ENCODE assay signal across 17 cellular contexts in genomic region chr11:2213890-2214526, GRCh38. TPM values are rescaled to one million over a fixed set of nuclear protein-coding genes. Genes with fewer than 3 reads are reported as not detected.
DNase-seq lines count a peak whose midpoint lies in the region; FAIRE-seq and TF ChIP-seq lines count a peak whose summit lies in the region.
"Had no signal": no experiment of that assay in that cellular context is flagged by ENCODE, and none has a peak within 500 bp of the region (broad histone marks: within the 10 kb centered on the region; RNA-seq: fewer than 3 reads in every experiment).

No MANE protein-coding gene starts in this region.

- no TSS peak for BruUV-seq in Calu3 (replicated peaks; lab: Mats Ljungman, UMichigan)

- in situ Hi-C loops in GM13977 (cut with MboI; ENCODE audit: low pct_unique_long_range_greater_than_20kb, low sequenced_read_pairs, unreplicated experiment): no loop called here

- H3K27me3 Mint-ChIP-seq in osteocyte (ENCODE audit: unreplicated experiment): peaks cover 45% of the 10 kb centered on the region
- peaks cover 22% of the 10 kb centered on the region for H3K27me3 Mint-ChIP-seq in Calu3 (ENCODE audit: unreplicated experiment)

- no peak for FAIRE-seq in H54 (lab: Jason Lieb, UNC)
- FAIRE-seq: D721Med, RCC 7860 had no signal

- H3K9me3 Mint-ChIP-seq in osteocyte (ENCODE audit: unreplicated experiment) (no peaks in the 10 kb centered on the region), Calu3 (ENCODE audit: low read depth, unreplicated experiment) (no peaks in the 10 kb centered on the region)

- H3K4me1 Mint-ChIP-seq in osteocyte (ENCODE audit: unreplicated experiment): peaks cover 14% of the 10 kb centered on the region
- H3K4me1 Mint-ChIP-seq in Calu3 (ENCODE audit: low read depth, unreplicated experiment): peaks cover 17% of the 10 kb centered on the region

- TF ChIP-seq CTCF in GM13977 (IDR thresholded peaks at IDR 0.05; ENCODE audit: extremely low read depth, insufficient read depth, missing control alignments) (no peak), osteocyte (IDR thresholded peaks at IDR 0.05) (no peak), Calu3 (IDR thresholded peaks at IDR 0.05; ENCODE audit: unreplicated experiment) (no peak)

- DNase-seq in activated CD8-positive, alpha-beta memory T cell treated with anti-CD3 and anti-CD28 coated beads for 24 hours: peak; percentile 55
- no peak for DNase-seq in activated CD8-positive, alpha-beta memory T cell treated with anti-CD3 and anti-CD28 coated beads, Interleukin-2, amount 50 U/mL, for 48 hours
- peak; percentile 20 for DNase-seq in GM13977 (ENCODE audit: low spot score)
- DNase-seq in ecto neural progenitor cell (ENCODE audit: low spot score): peak; percentile 39
- DNase-seq in osteocyte (ENCODE audit: extremely low spot score, unreplicated experiment): peak; percentile 42
- DNase-seq in NCI-H345 treated with DMSO at 0.1 percent for 48 hours (lab: John Stamatoyannopoulos, UW; ENCODE audit: unreplicated experiment): no peak
- no peak for DNase-seq in H54 (ENCODE audit: insufficient read length, low spot score)
- no peak for DNase-seq in Calu3
- DNase-seq: mammary epithelial cell, NCI-H187, occipital lobe had no signal

- H3K27ac Mint-ChIP-seq in osteocyte (ENCODE audit: unreplicated experiment) (no peak overlapping the region), Calu3 (ENCODE audit: unreplicated experiment) (no peak overlapping the region)

- no peak for TF ChIP-seq POLR2A in H54 (IDR thresholded peaks at IDR 0.05; ENCODE audit: low read depth, low read length)

- intact Hi-C loops in Calu3 (cut with micrococcal nuclease; ENCODE audit: unreplicated experiment): no loop called here

- H3K36me3 Mint-ChIP-seq in osteocyte (ENCODE audit: unreplicated experiment): no peaks in the 10 kb centered on the region
- peaks cover 5% of the 10 kb centered on the region for H3K36me3 Mint-ChIP-seq in Calu3 (ENCODE audit: insufficient read depth, unreplicated experiment)

- CTCF ChIA-PET in Calu3 (lab: Charles Lee): interaction anchor here (1.0 kb wide), 1 partner anchor 9 kb away, joined by 3 read pairs; no protein-coding TSS in a partner anchor

- H3K4me3 Mint-ChIP-seq in osteocyte (ENCODE audit: unreplicated experiment) (no peak overlapping the region), Calu3 (ENCODE audit: low read depth, unreplicated experiment) (no peak overlapping the region)

RNA-seq across cellular contexts. Expression of gene TH, which starts 42.4 kb away (rescaled TPM):
- total RNA-seq in osteocyte (0.75 and 0.89 TPM in 2 replicates), Calu3 (2022) (not detected in 2 replicates)
- total RNA-seq: occipital lobe; smooth muscle cell; T-helper 1 cell treated with Interleukin-12 subunit alpha and Interleukin-12 subunit beta and Interleukin-4 antibody, amounts not matched to agents 30 ng/mL and 1 ng/mL, for 36 hours had no signal

RNA-seq across cellular contexts. Expression of gene INS, which starts 53.0 kb away (rescaled TPM):
- total RNA-seq in osteocyte: not detected in 2 replicates
- total RNA-seq in Calu3 (2022): not detected in 2 replicates
- total RNA-seq: dorsolateral prefrontal cortex; mammary epithelial cell; occipital lobe; smooth muscle cell; suprapubic skin; T-helper 1 cell treated with Interleukin-12 subunit alpha and Interleukin-12 subunit beta and Interleukin-4 antibody, amounts not matched to agents 30 ng/mL and 1 ng/mL, for 36 hours had no signal

RNA-seq across cellular contexts. Expression of gene ASCL2, which starts 56.4 kb away (rescaled TPM):
- total RNA-seq in osteocyte (not detected in 2 replicates), Calu3 (2022) (not detected in 2 replicates)
- total RNA-seq: mammary epithelial cell; smooth muscle cell; T-helper 1 cell treated with Interleukin-12 subunit alpha and Interleukin-12 subunit beta and Interleukin-4 antibody, amounts not matched to agents 30 ng/mL and 1 ng/mL, for 36 hours had no signal

Comparison
In these comparisons a context has a peak if more than half of its experiments do, and no peak if none do; other contexts are left out.
1. DNase-seq: peak in activated CD8-positive, alpha-beta memory T cell treated with anti-CD3 and anti-CD28 coated beads for 24 hours (single experiment), GM13977 (single experiment), ecto neural progenitor cell (single experiment) and osteocyte (single experiment); none in activated CD8-positive, alpha-beta memory T cell treated with anti-CD3 and anti-CD28 coated beads, Interleukin-2, amount 50 U/mL, for 48 hours (single experiment), NCI-H345 treated with DMSO at 0.1 percent for 48 hours (single experiment), H54 (single experiment) and Calu3 (single experiment).